Comparison of ENCODE assay signal across 8 cellular contexts in genomic region chr10:96043895-96044580, GRCh38. TPM values are rescaled to one million over a fixed set of nuclear protein-coding genes. Genes with fewer than 3 reads are reported as not detected.
DNase-seq lines count a peak whose midpoint lies in the region; ATAC-seq, FAIRE-seq and TF ChIP-seq lines count a peak whose summit lies in the region.

No MANE protein-coding gene starts in this region.

- H3K4me1 Mint-ChIP-seq in endodermal cell: peaks cover 17% of the 10 kb centered on the region

- TF ChIP-seq CTCF in A549 (IDR thresholded peaks at IDR 0.05) (no peak), endodermal cell (conservative IDR thresholded peaks at IDR 0.05) (no peak)

- no peak for TF ChIP-seq RAD21 in A549 (conservative IDR thresholded peaks at IDR 0.05 in 1 of 2, IDR thresholded peaks at IDR 0.05 in 1 of 2)

- peaks cover 26% of the 10 kb centered on the region for H3K36me3 Mint-ChIP-seq in endodermal cell (ENCODE audit: low read depth)

- CTCF ChIA-PET in A549 (lab: Yijun Ruan, JAX): interaction anchor here (1.6 to 1.7 kb wide), 2 partner anchors 12 to 26 kb away, joined by 5 to 8 read pairs; no protein-coding TSS in a partner anchor

- H3K4me3 ChIP-seq in A549 (peak overlapping the region; percentile 87), endodermal cell (ENCODE audit: low read length) (peak overlapping the region; percentile 96)

- peaks cover 9% of the 10 kb centered on the region for H3K27me3 Mint-ChIP-seq in endodermal cell (ENCODE audit: insufficient read depth)

- H3K4me3 Mint-ChIP-seq in endodermal cell: peak overlapping the region; percentile 90

- no peaks in the 10 kb centered on the region for H3K27me3 ChIP-seq in endodermal cell (ENCODE audit: control insufficient read depth, insufficient read depth, low read length, poor library complexity, severe bottlenecking)

- H3K9me3 ChIP-seq in A549: no peaks in the 10 kb centered on the region
- H3K9me3 ChIP-seq in endodermal cell (ENCODE audit: control insufficient read depth, low read length): no peaks in the 10 kb centered on the region

- WGBS in A549 (ENCODE audit: missing lambda C conversion rate): 10% methylated on average over 20 of the region's 56 CpGs
- 0% methylated on average over 29 to 56 of the region's 56 CpGs for WGBS in endodermal cell (ENCODE audit: insufficient coverage in 1 of 2, insufficient read length in 1 of 2), 2 experiments

- ATAC-seq in A549 (peak; percentile 63 to 70), GM18517 (IDR thresholded peaks at IDR 0.05; ENCODE audit: unreplicated experiment) (peak; percentile 29), HG03039 (IDR thresholded peaks at IDR 0.05; ENCODE audit: unreplicated experiment) (peak; percentile 49)

- no peak; the same call in 1 of the 2 replicates for TF ChIP-seq POLR2A in A549 (IDR thresholded peaks at IDR 0.05; ENCODE audit: low read length)

- no peak for TF ChIP-seq EP300 in A549 (IDR thresholded peaks at IDR 0.05)

- H3K4me1 ChIP-seq in A549: peaks cover 8% of the 10 kb centered on the region; the same call in 1 of the 3 replicates
- H3K4me1 ChIP-seq in endodermal cell (ENCODE audit: control insufficient read depth, insufficient read depth, low read length): peaks cover 9% of the 10 kb centered on the region

- FAIRE-seq in A549 (lab: Jason Lieb, UNC): no peak

- POLR2A ChIA-PET in A549 (lab: Yijun Ruan, JAX): interaction anchor here (1.4 to 1.8 kb wide), 3 partner anchors 46 to 350 kb away, joined by 5 to 14 read pairs (median 6); partner anchors contain the start of genes TCTN3 and ZNF518A

- H3K9ac ChIP-seq in endodermal cell (ENCODE audit: extremely low read depth, low read length, poor library complexity, severe bottlenecking): peak overlapping the region; percentile 88

- DNase-seq in A549 (ENCODE audit: low read depth in 1 of 2, low spot score in 1 of 2) (peak; percentile 40 to 53), NCI-H69 (lab: John Stamatoyannopoulos, UW) (peak; percentile 62), endodermal cell (peak; percentile 84), mesenteric fat pad (ENCODE audit: low spot score) (peak; percentile 91)
- peak; percentile 84 for DNase-seq in activated CD8-positive, alpha-beta memory T cell treated with anti-CD3 and anti-CD28 coated beads for 24 hours
- peak; percentile 17 to 19 for DNase-seq in stimulated activated CD8-positive, alpha-beta memory T cell treated with anti-CD3 and anti-CD28 coated beads, Interleukin-15, amount 100 ng/mL, for 4 hours (ENCODE audit: low read depth in 2 of 2)

- H3K27ac Mint-ChIP-seq in endodermal cell: peak overlapping the region; percentile 93

- peak overlapping the region; percentile 86 for H3K4me2 ChIP-seq in A549

- H3K27ac ChIP-seq in A549 (peak overlapping the region; percentile 91 to 94), endodermal cell (ENCODE audit: low read depth, low read length) (peak overlapping the region; percentile 96)

- H3K9me3 Mint-ChIP-seq in endodermal cell: peaks cover 6% of the 10 kb centered on the region

- peaks cover 26% of the 10 kb centered on the region for H3K36me3 ChIP-seq in endodermal cell (ENCODE audit: control insufficient read depth, insufficient read depth, low read length)

TF ChIP-seq in A549, 52 proteins besides CTCF, POLR2A, EP300 and RAD21:
- TF ChIP-seq JUN (IDR thresholded peaks at IDR 0.05) (0 out of 5 replicates have a peak, but pooled peaks of 1 of the 2 experiments have one; percentile 4), MAZ (IDR thresholded peaks at IDR 0.05; ENCODE audit: borderline replicate concordance, low read depth, low read length) (no peak), USF2 (IDR thresholded peaks at IDR 0.05) (no peak), MYC (IDR thresholded peaks at IDR 0.05; ENCODE audit: borderline replicate concordance, low read length) (no peak; the same call in 1 of the 2 replicates), HOXB5 (CRISPR knock-in tag; IDR thresholded peaks at IDR 0.05) (no peak)

RNA-seq across cellular contexts. Expression of gene CCNJ, which starts 0.7 kb away (rescaled TPM):
- polyA plus RNA-seq in A549 (2011; rRNA removed) (12.0 and 14.0 TPM in 2 replicates), A549 (2017; fragmentation: RNase III; extraction: RNeasy Plus Mini Kit Qiagen cat#74134 plus additional on column Dnase treatment) (6.4 to 6.6 TPM (median 6.5 TPM) in 3 replicates)
- 3.8 and 4.8 TPM in 2 replicates for polyA plus RNA-seq in A549 (2012; cell fraction: cytosol; rRNA removed)
- 4.1 and 4.4 TPM in 2 replicates for polyA plus RNA-seq in A549 (2012; cell fraction: nucleus; rRNA removed)
- 22.2 and 27.1 TPM in 2 replicates for polyA minus RNA-seq in A549 (2011; rRNA and poly(A)+ RNA removed)
- total RNA-seq in endodermal cell (10 to 100 TPM; 24.4 to 25.7 TPM), mesenteric fat pad (7.3 TPM)
- 48.8 TPM for polyA plus RNA-seq in endodermal cell (2013, experiment 1 of 2)
- polyA plus RNA-seq in endodermal cell (2013, experiment 2 of 2): 45.8 TPM

Comparison
In these comparisons a context has a peak if more than half of its experiments do, and no peak if none do; other contexts are left out.
1. Peak in every context shown above with its lines: DNase-seq, ATAC-seq, H3K4me3 ChIP-seq and H3K27ac ChIP-seq.
2. DNase-seq: peak in every context shown above with its lines; median percentile 91 in mesenteric fat pad; 84 in activated CD8-positive, alpha-beta memory T cell treated with anti-CD3 and anti-CD28 coated beads for 24 hours; 84 in endodermal cell; 62 in NCI-H69; 46 in A549; 18 in stimulated activated CD8-positive, alpha-beta memory T cell treated with anti-CD3 and anti-CD28 coated beads, Interleukin-15, amount 100 ng/mL, for 4 hours.